17 cellular contexts compared by ENCODE assay signal in the genomic region with DNA sequence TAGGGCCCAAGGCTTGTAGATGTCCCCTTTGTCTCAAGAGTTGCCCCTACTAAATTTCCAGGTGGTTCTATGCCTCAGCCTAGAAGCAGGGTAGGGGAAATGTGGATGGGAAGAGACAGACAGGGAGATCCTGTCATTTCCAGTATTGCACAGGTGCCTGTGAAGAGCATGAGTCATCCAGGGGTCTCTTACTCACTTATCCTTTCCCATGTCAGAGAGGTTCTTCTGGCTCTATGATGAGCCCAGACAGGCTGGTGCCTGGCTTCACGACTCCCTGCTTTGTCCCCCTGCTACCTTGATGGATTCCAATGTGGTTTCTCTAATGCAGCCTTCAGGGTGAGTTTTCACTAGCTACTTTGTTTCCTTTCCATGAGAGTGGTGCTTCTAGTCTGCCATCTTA. TPM values are rescaled to one million over a fixed set of nuclear protein-coding genes. Genes with fewer than 3 reads are reported as not detected.
DNase-seq lines count a peak whose midpoint lies in the region; FAIRE-seq and TF ChIP-seq lines count a peak whose summit lies in the region.
"Had no signal": no experiment of that assay in that cellular context is flagged by ENCODE, and none has a peak within 500 bp of the region (broad histone marks: within the 10 kb centered on the region; RNA-seq: fewer than 3 reads in every experiment).

No MANE protein-coding gene starts in this region.

- no peak for TF ChIP-seq CTCF in bronchial epithelial cell (IDR thresholded peaks at IDR 0.05; ENCODE audit: insufficient read depth, low read length, severe bottlenecking)

- H3K36me3 ChIP-seq in bronchial epithelial cell (ENCODE audit: control insufficient read depth, insufficient read depth, low read length) (no peaks in the 10 kb centered on the region), H7 (replicated peaks; ENCODE audit: control insufficient read depth, insufficient read depth, low read length) (no peaks in the 10 kb centered on the region)

- H3K27me3 ChIP-seq in bronchial epithelial cell (ENCODE audit: control insufficient read depth, insufficient read depth, low read length) (no peaks in the 10 kb centered on the region), H7 (ENCODE audit: control insufficient read depth, insufficient read depth, low read length) (no peaks in the 10 kb centered on the region)
- H3K27me3 ChIP-seq: BLaER1 treated with 17β-estradiol and CSF1 and Interleukin-3, amounts not matched to agents 10 nM and 100 nM had no signal

- FAIRE-seq in bronchial epithelial cell (lab: Jason Lieb, UNC), result no peak
- FAIRE-seq: GM12878, HepG2 had no signal

- DNase-seq in DMS53 treated with DMSO at 0.1 percent for 48 hours (lab: John Stamatoyannopoulos, UW; ENCODE audit: unreplicated experiment) (peak; percentile 7), HT1080 (ENCODE audit: low read depth) (peak; percentile 35), bronchial epithelial cell (ENCODE audit: low read depth) (peak; percentile 19), kidney tubule cell (ENCODE audit: low spot score) (peak; percentile 32), NCI-H2227 (lab: John Stamatoyannopoulos, UW; ENCODE audit: unreplicated experiment) (no peak), H7 (no peak), NCI-H2029 (lab: John Stamatoyannopoulos, UW) (no peak)
- DNase-seq: Calu3; CD8-positive, alpha-beta T cell; DMS 273 treated with DMSO at 0.1 percent for 48 hours; DMS79; GOT3; H9; KBM-7 had no signal

- H3K4me3 ChIP-seq in bronchial epithelial cell (ENCODE audit: low read depth, low read length) (no peak overlapping the region), H7 (ENCODE audit: insufficient read depth, low read depth, low read length) (no peak overlapping the region)
- H3K4me3 ChIP-seq: BLaER1 treated with 17β-estradiol and CSF1 and Interleukin-3, amounts not matched to agents 10 nM and 100 nM; GM12878 had no signal

RNA-seq across cellular contexts. Expression of a gene that starts 35.2 kb away (rescaled TPM):
- 5.2 and 7.7 TPM in 2 replicates for total RNA-seq in HT1080 (2014; rRNA removed; shearing (Covaris generic))
- polyA plus RNA-seq in HT1080 (2015; cell fraction: cytosol; rRNA removed), result 3.8 and 6.9 TPM in 2 replicates
- 17.4 and 23.8 TPM in 2 replicates for polyA plus RNA-seq in HT1080 (2015; cell fraction: nucleus; rRNA removed)
- total RNA-seq in bronchial epithelial cell, result 2.8 and 2.9 TPM in 2 replicates
- total RNA-seq in H7 (2014; rRNA removed; shearing (Covaris generic)), result 1.7 and 3.5 TPM in 2 replicates
- polyA plus RNA-seq: HepG2 had no signal

Comparison
In these comparisons a context has a peak if more than half of its experiments do, and no peak if none do; other contexts are left out.
1. DNase-seq: peak in DMS53 treated with DMSO at 0.1 percent for 48 hours (single experiment), HT1080 (single experiment), bronchial epithelial cell (single experiment) and kidney tubule cell (single experiment); none in NCI-H2227 (single experiment), H7 (single experiment) and NCI-H2029 (single experiment).